In the genomic region with DNA sequence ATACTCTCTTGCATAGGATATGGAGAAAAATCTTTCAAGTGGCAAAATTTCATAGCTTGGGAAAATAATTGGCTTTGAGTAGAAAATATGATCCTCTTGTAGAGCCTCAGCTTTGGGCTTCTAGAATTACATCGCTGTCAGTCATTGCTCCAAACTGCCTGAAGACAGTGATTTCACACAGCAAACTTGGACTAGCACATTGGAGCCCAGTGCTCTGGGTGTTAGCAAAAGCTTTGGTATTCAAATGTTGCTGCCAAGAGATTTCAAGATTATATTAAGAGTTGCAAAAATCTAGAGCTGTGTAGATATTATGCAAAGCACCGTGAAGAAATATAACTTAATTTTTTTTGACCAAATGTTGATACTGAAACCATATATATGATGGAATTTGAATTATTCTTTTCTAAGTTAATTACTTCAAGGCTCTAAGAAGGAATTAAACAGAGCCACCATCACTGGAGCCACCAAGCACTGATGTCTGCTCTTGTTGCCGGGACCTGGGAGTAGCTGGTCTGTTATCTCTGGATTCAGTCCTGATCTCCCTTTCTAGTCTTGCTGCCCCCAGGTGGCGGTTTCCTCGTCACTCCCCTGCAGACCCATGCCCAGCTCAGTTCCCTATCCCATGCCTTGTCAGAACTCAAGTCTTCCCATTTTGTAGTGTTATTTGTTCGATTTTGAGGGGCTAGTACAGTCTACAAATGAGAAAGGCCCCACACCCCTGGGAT, we compare ENCODE assay signal across 12 cellular contexts.
DNase-seq lines count a peak whose midpoint lies in the region; ATAC-seq and TF ChIP-seq lines count a peak whose summit lies in the region.
"Had no signal": no experiment of that assay in that cellular context is flagged by ENCODE, and none has a peak within 500 bp of the region (broad histone marks: within the 10 kb centered on the region; RNA-seq: fewer than 3 reads in every experiment).

No MANE protein-coding gene starts in this region.

- no peaks in the 10 kb centered on the region for H3K27me3 ChIP-seq in transverse colon

- no peak for TF ChIP-seq POLR2A in transverse colon (IDR thresholded peaks at IDR 0.05)

- no peak overlapping the region for H3K27ac ChIP-seq in transverse colon

- DNase-seq in stimulated activated CD4-positive, alpha-beta T cell treated with anti-CD3 and anti-CD28 coated beads, Interleukin-15, amount 100 ng/mL, for 24 hours: peak; percentile 15
- DNase-seq in stimulated activated CD4-positive, alpha-beta T cell treated with anti-CD3 and anti-CD28 coated beads, Interleukin-4, amount 100 ng/mL, for 24 hours: no peak
- peak; percentile 1 for DNase-seq in SK-N-DZ (ENCODE audit: low spot score)
- peak; percentile 67 for DNase-seq in fibroblast of the aortic adventitia (ENCODE audit: low read depth)
- peak; percentile 10 for DNase-seq in transverse colon
- no peak for DNase-seq in NCI-H1436 treated with DMSO at 0.1 percent for 48 hours (lab: John Stamatoyannopoulos, UW)
- DNase-seq in stimulated activated naive CD4-positive, alpha-beta T cell (lab: John Stamatoyannopoulos, UW): no peak
- DNase-seq: activated naive CD4-positive, alpha-beta T cell treated with anti-CD3 and anti-CD28 coated beads, Interleukin-2, amount 10 ng/mL, durations not matched to agents 7 days and 5 days; naive thymus-derived CD8-positive, alpha-beta T cell; NCI-H1694; stimulated activated CD4-positive, alpha-beta T cell treated with anti-CD3 and anti-CD28 coated beads, Interleukin-4, amount 100 ng/mL, for 4 hours had no signal

- peak; percentile 13 for TF ChIP-seq CTCF in fibroblast of the aortic adventitia (IDR thresholded peaks at IDR 0.05; ENCODE audit: insufficient read depth, low read length)
- TF ChIP-seq CTCF in transverse colon (IDR thresholded peaks at IDR 0.05): no peak

- H3K9me3 Mint-ChIP-seq in activated T-helper 17 cell treated with anti-CD3 and anti-CD28 coated beads, Interleukin-2, amount 50 U/mL, for 72 hours: peaks cover 10% of the 10 kb centered on the region

- ATAC-seq in activated T-helper 17 cell treated with anti-CD3 and anti-CD28 coated beads, Interleukin-2, amount 50 U/mL, for 72 hours (replicated peaks): no peak
- ATAC-seq: naive thymus-derived CD8-positive, alpha-beta T cell had no signal

- H3K27me3 Mint-ChIP-seq in activated T-helper 17 cell treated with anti-CD3 and anti-CD28 coated beads, Interleukin-2, amount 50 U/mL, for 72 hours: peaks cover 4% of the 10 kb centered on the region
- H3K27me3 Mint-ChIP-seq: activated naive CD4-positive, alpha-beta T cell treated with anti-CD3 and anti-CD28 coated beads, Interleukin-2, amount 10 ng/mL, durations not matched to agents 7 days and 5 days had no signal

- no peaks in the 10 kb centered on the region for H3K36me3 Mint-ChIP-seq in activated T-helper 17 cell treated with anti-CD3 and anti-CD28 coated beads, Interleukin-2, amount 50 U/mL, for 72 hours (ENCODE audit: low read depth)
- H3K36me3 Mint-ChIP-seq: activated naive CD4-positive, alpha-beta T cell treated with anti-CD3 and anti-CD28 coated beads, Interleukin-2, amount 10 ng/mL, durations not matched to agents 7 days and 5 days had no signal

- no peaks in the 10 kb centered on the region for H3K4me1 ChIP-seq in transverse colon

- H3K4me3 ChIP-seq in fibroblast of the aortic adventitia (ENCODE audit: low read depth, low read length): no peak overlapping the region
- H3K4me3 ChIP-seq in transverse colon: no peak overlapping the region

- H3K27ac Mint-ChIP-seq in activated T-helper 17 cell treated with anti-CD3 and anti-CD28 coated beads, Interleukin-2, amount 50 U/mL, for 72 hours: no peak overlapping the region
- H3K27ac Mint-ChIP-seq: activated naive CD4-positive, alpha-beta T cell treated with anti-CD3 and anti-CD28 coated beads, Interleukin-2, amount 10 ng/mL, durations not matched to agents 7 days and 5 days; naive thymus-derived CD8-positive, alpha-beta T cell had no signal

- intact Hi-C loops in transverse colon (cut with DNase I; ENCODE audit: low total_unique reads): no loop called here

- in situ Hi-C loops in transverse colon (cut with MboI; ENCODE audit: low pct_ligation_motif_present in 1 of 4, low pct_unique_long_range_greater_than_20kb in 1 of 4, low sequenced_read_pairs in 3 of 4): no loop called here

- no peaks in the 10 kb centered on the region for H3K4me1 Mint-ChIP-seq in activated T-helper 17 cell treated with anti-CD3 and anti-CD28 coated beads, Interleukin-2, amount 50 U/mL, for 72 hours
- H3K4me1 Mint-ChIP-seq: activated naive CD4-positive, alpha-beta T cell treated with anti-CD3 and anti-CD28 coated beads, Interleukin-2, amount 10 ng/mL, durations not matched to agents 7 days and 5 days; naive thymus-derived CD8-positive, alpha-beta T cell had no signal

- no peak for TF ChIP-seq EP300 in transverse colon (IDR thresholded peaks at IDR 0.05; ENCODE audit: low read depth)

- peaks cover 10 to 14% of the 10 kb centered on the region in 2 donors for H3K9me3 ChIP-seq in transverse colon

- H3K4me3 Mint-ChIP-seq in activated T-helper 17 cell treated with anti-CD3 and anti-CD28 coated beads, Interleukin-2, amount 50 U/mL, for 72 hours: no peak overlapping the region
- H3K4me3 Mint-ChIP-seq: activated naive CD4-positive, alpha-beta T cell treated with anti-CD3 and anti-CD28 coated beads, Interleukin-2, amount 10 ng/mL, durations not matched to agents 7 days and 5 days; naive thymus-derived CD8-positive, alpha-beta T cell had no signal

- H3K36me3 ChIP-seq in transverse colon: no peaks in the 10 kb centered on the region

- WGBS in transverse colon (ENCODE audit: low coverage in 1 of 2), 2 donors: 57 to 58% methylated on average over 4 to 6 of the region's 6 CpGs

Comparison
In these comparisons a context has a peak if more than half of its experiments do, and no peak if none do; other contexts are left out.
1. DNase-seq: peak in stimulated activated CD4-positive, alpha-beta T cell treated with anti-CD3 and anti-CD28 coated beads, Interleukin-15, amount 100 ng/mL, for 24 hours (single experiment), SK-N-DZ (single experiment), fibroblast of the aortic adventitia (single experiment) and transverse colon (single experiment); none in stimulated activated CD4-positive, alpha-beta T cell treated with anti-CD3 and anti-CD28 coated beads, Interleukin-4, amount 100 ng/mL, for 24 hours (single experiment), NCI-H1436 treated with DMSO at 0.1 percent for 48 hours (single experiment) and stimulated activated naive CD4-positive, alpha-beta T cell (0 of 6).